In the genomic region with DNA sequence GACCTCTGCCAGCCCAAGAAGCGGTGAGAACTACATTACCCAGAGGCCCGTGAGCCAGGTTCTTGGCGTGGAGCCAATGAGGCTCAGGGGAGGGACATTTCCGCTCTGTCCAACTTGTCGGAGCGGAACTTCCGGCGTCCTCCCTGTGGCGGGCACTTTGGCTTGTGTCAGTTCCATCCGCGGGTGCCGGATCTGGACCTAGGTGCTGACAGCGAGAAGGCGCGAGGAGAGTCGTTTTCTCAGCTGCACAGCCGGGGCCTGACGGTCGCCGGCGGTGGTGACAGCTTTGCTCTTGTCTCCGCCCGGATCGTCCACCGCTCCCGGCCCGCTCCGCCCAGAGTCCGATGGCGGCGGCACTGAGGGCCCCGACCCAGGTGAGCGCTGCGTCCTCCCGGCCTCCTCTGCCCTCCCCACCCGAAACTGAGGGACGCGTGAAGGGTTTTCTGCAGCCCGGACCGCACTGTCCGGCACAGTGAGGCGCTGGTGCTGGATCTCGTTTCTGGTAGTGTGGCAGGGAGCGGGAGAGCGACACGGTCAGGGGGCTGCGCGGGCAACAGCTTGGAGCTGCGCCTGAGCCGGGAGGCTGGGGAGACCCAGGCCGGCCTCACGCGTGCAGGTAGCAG, we compare ENCODE assay signal across 1 cellular context.
TF ChIP-seq lines count a peak whose summit lies in the region.

A gene (plus strand): TSS at position 125 of the 623 bp plus-strand sequence. CDS start 4,461 bp downstream, outside the sequence.

TF ChIP-seq in HepG2, 621 proteins besides CTCF, POLR2A, EP300 and RAD21 (continued from another document and continues in another):
- TF ChIP-seq, protein P1, sequence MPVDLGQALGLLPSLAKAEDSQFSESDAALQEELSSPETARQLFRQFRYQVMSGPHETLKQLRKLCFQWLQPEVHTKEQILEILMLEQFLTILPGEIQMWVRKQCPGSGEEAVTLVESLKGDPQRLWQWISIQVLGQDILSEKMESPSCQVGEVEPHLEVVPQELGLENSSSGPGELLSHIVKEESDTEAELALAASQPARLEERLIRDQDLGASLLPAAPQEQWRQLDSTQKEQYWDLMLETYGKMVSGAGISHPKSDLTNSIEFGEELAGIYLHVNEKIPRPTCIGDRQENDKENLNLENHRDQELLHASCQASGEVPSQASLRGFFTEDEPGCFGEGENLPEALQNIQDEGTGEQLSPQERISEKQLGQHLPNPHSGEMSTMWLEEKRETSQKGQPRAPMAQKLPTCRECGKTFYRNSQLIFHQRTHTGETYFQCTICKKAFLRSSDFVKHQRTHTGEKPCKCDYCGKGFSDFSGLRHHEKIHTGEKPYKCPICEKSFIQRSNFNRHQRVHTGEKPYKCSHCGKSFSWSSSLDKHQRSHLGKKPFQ (CRISPR knock-in tag; IDR thresholded peaks at IDR 0.05; ENCODE audit: insufficient replicate concordance), result no peak
- TF ChIP-seq ZNF546 (CRISPR knock-in tag; conservative IDR thresholded peaks at IDR 0.05), result no peak
- no peak for TF ChIP-seq EHMT2 (IDR thresholded peaks at IDR 0.05; ENCODE audit: borderline replicate concordance, low read depth, low read length)
- no peak for TF ChIP-seq ZNF644 (CRISPR knock-in tag; IDR thresholded peaks at IDR 0.05; ENCODE audit: low read depth)
- TF ChIP-seq MLLT10 (CRISPR knock-in tag; IDR thresholded peaks at IDR 0.05), result no peak
- TF ChIP-seq HMGA1 (CRISPR knock-in tag; conservative IDR thresholded peaks at IDR 0.05), result no peak
- no peak for TF ChIP-seq ZNF558 (CRISPR knock-in tag; IDR thresholded peaks at IDR 0.05; ENCODE audit: borderline replicate concordance)
- TF ChIP-seq KDM4B (CRISPR knock-in tag; IDR thresholded peaks at IDR 0.05), result no peak
- TF ChIP-seq, protein P2, sequence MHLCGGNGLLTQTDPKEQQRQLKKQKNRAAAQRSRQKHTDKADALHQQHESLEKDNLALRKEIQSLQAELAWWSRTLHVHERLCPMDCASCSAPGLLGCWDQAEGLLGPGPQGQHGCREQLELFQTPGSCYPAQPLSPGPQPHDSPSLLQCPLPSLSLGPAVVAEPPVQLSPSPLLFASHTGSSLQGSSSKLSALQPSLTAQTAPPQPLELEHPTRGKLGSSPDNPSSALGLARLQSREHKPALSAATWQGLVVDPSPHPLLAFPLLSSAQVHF (CRISPR knock-in tag; IDR thresholded peaks at IDR 0.05), result no peak
- TF ChIP-seq ISX (CRISPR knock-in tag; conservative IDR thresholded peaks at IDR 0.05), result no peak
- no peak for TF ChIP-seq JARID2 (CRISPR knock-in tag; IDR thresholded peaks at IDR 0.05; ENCODE audit: insufficient replicate concordance)
- TF ChIP-seq, protein P3, sequence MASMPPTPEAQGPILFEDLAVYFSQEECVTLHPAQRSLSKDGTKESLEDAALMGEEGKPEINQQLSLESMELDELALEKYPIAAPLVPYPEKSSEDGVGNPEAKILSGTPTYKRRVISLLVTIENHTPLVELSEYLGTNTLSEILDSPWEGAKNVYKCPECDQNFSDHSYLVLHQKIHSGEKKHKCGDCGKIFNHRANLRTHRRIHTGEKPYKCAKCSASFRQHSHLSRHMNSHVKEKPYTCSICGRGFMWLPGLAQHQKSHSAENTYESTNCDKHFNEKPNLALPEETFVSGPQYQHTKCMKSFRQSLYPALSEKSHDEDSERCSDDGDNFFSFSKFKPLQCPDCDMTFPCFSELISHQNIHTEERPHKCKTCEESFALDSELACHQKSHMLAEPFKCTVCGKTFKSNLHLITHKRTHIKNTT (CRISPR knock-in tag; IDR thresholded peaks at IDR 0.05), result no peak
- TF ChIP-seq, protein P4, sequence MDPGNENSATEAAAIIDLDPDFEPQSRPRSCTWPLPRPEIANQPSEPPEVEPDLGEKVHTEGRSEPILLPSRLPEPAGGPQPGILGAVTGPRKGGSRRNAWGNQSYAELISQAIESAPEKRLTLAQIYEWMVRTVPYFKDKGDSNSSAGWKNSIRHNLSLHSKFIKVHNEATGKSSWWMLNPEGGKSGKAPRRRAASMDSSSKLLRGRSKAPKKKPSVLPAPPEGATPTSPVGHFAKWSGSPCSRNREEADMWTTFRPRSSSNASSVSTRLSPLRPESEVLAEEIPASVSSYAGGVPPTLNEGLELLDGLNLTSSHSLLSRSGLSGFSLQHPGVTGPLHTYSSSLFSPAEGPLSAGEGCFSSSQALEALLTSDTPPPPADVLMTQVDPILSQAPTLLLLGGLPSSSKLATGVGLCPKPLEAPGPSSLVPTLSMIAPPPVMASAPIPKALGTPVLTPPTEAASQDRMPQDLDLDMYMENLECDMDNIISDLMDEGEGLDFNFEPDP (CRISPR knock-in tag; conservative IDR thresholded peaks at IDR 0.05), result no peak
- TF ChIP-seq ZNF34 (CRISPR knock-in tag; IDR thresholded peaks at IDR 0.05; ENCODE audit: borderline replicate concordance), result no peak
- peak; percentile 63; the same call in 1 of the 2 replicates for TF ChIP-seq EEA1 (CRISPR knock-in tag; IDR thresholded peaks at IDR 0.05; ENCODE audit: borderline replicate concordance)
- no peak for TF ChIP-seq SKI (IDR thresholded peaks at IDR 0.05; ENCODE audit: partially characterized antibody)
- no peak for TF ChIP-seq FOSL1 (CRISPR knock-in tag; IDR thresholded peaks at IDR 0.05; ENCODE audit: borderline replicate concordance)
- TF ChIP-seq REPIN1 (CRISPR knock-in tag; IDR thresholded peaks at IDR 0.05; ENCODE audit: borderline replicate concordance, low read depth), result peak; percentile 64; the same call in 1 of the 2 replicates
- TF ChIP-seq SMYD3 (CRISPR knock-in tag; IDR thresholded peaks at IDR 0.05), result peak; percentile 54; the same call in 1 of the 2 replicates
- no peak; the same call in 1 of the 2 replicates for TF ChIP-seq GTF2F1 (IDR thresholded peaks at IDR 0.05; ENCODE audit: low read length)
- no peak for TF ChIP-seq ZNF124 (CRISPR knock-in tag; IDR thresholded peaks at IDR 0.05)
- peak; percentile 52; the same call in 1 of the 2 replicates for TF ChIP-seq POLR2AphosphoS5 (IDR thresholded peaks at IDR 0.05; ENCODE audit: low read depth, low read length)
- no peak for TF ChIP-seq ZNF607 (CRISPR knock-in tag; IDR thresholded peaks at IDR 0.05; ENCODE audit: borderline replicate concordance)
- TF ChIP-seq, protein P5, sequence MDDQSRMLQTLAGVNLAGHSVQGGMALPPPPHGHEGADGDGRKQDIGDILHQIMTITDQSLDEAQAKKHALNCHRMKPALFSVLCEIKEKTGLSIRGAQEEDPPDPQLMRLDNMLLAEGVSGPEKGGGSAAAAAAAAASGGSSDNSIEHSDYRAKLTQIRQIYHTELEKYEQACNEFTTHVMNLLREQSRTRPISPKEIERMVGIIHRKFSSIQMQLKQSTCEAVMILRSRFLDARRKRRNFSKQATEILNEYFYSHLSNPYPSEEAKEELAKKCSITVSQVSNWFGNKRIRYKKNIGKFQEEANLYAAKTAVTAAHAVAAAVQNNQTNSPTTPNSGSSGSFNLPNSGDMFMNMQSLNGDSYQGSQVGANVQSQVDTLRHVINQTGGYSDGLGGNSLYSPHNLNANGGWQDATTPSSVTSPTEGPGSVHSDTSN (CRISPR knock-in tag; IDR thresholded peaks at IDR 0.05; ENCODE audit: borderline replicate concordance), result no peak
- no peak for TF ChIP-seq TEAD3 (CRISPR knock-in tag; optimal IDR thresholded peaks at IDR 0.05; ENCODE audit: borderline replicate concordance)
- TF ChIP-seq SNRNP70 (IDR thresholded peaks at IDR 0.05; ENCODE audit: low read depth, low read length), result no peak
- TF ChIP-seq, protein P6, sequence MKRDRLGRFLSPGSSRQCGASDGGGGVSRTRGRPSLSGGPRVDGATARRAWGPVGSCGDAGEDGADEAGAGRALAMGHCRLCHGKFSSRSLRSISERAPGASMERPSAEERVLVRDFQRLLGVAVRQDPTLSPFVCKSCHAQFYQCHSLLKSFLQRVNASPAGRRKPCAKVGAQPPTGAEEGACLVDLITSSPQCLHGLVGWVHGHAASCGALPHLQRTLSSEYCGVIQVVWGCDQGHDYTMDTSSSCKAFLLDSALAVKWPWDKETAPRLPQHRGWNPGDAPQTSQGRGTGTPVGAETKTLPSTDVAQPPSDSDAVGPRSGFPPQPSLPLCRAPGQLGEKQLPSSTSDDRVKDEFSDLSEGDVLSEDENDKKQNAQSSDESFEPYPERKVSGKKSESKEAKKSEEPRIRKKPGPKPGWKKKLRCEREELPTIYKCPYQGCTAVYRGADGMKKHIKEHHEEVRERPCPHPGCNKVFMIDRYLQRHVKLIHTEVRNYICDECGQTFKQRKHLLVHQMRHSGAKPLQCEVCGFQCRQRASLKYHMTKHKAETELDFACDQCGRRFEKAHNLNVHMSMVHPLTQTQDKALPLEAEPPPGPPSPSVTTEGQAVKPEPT (CRISPR knock-in tag; IDR thresholded peaks at IDR 0.05; ENCODE audit: low read depth), result no peak
- TF ChIP-seq SIN3B (IDR thresholded peaks at IDR 0.05; ENCODE audit: low read length), result peak; percentile 88; the same call in 1 of the 2 replicates
- no peak for TF ChIP-seq ZBTB8A (CRISPR knock-in tag; IDR thresholded peaks at IDR 0.05; ENCODE audit: borderline replicate concordance, low read depth)
- peak; percentile 90 for TF ChIP-seq LCORL (IDR thresholded peaks at IDR 0.05)
- TF ChIP-seq LCORL (CRISPR knock-in tag; IDR thresholded peaks at IDR 0.05), result no peak
- TF ChIP-seq U2AF1 (optimal IDR thresholded peaks at IDR 0.05; ENCODE audit: low read depth, low read length), result no peak
- TF ChIP-seq XBP1 (CRISPR knock-in tag; IDR thresholded peaks at IDR 0.05), result no peak
- no peak for TF ChIP-seq STAG1 (CRISPR knock-in tag; IDR thresholded peaks at IDR 0.05)
- TF ChIP-seq, protein P7, sequence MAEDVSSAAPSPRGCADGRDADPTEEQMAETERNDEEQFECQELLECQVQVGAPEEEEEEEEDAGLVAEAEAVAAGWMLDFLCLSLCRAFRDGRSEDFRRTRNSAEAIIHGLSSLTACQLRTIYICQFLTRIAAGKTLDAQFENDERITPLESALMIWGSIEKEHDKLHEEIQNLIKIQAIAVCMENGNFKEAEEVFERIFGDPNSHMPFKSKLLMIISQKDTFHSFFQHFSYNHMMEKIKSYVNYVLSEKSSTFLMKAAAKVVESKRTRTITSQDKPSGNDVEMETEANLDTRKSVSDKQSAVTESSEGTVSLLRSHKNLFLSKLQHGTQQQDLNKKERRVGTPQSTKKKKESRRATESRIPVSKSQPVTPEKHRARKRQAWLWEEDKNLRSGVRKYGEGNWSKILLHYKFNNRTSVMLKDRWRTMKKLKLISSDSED (CRISPR knock-in tag; IDR thresholded peaks at IDR 0.05), result no peak
- TF ChIP-seq, protein P8, sequence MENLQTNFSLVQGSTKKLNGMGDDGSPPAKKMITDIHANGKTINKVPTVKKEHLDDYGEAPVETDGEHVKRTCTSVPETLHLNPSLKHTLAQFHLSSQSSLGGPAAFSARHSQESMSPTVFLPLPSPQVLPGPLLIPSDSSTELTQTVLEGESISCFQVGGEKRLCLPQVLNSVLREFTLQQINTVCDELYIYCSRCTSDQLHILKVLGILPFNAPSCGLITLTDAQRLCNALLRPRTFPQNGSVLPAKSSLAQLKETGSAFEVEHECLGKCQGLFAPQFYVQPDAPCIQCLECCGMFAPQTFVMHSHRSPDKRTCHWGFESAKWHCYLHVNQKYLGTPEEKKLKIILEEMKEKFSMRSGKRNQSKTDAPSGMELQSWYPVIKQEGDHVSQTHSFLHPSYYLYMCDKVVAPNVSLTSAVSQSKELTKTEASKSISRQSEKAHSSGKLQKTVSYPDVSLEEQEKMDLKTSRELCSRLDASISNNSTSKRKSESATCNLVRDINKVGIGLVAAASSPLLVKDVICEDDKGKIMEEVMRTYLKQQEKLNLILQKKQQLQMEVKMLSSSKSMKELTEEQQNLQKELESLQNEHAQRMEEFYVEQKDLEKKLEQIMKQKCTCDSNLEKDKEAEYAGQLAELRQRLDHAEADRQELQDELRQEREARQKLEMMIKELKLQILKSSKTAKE (CRISPR knock-in tag; IDR thresholded peaks at IDR 0.05; ENCODE audit: borderline replicate concordance), result no peak
- TF ChIP-seq ZSCAN30 (CRISPR knock-in tag; IDR thresholded peaks at IDR 0.05), result no peak
- TF ChIP-seq CHD2 (IDR thresholded peaks at IDR 0.05; ENCODE audit: low read depth, low read length), result no peak
- no peak for TF ChIP-seq EZH2 (conservative IDR thresholded peaks at IDR 0.05; ENCODE audit: low read depth, low read length)
- TF ChIP-seq, protein P9, sequence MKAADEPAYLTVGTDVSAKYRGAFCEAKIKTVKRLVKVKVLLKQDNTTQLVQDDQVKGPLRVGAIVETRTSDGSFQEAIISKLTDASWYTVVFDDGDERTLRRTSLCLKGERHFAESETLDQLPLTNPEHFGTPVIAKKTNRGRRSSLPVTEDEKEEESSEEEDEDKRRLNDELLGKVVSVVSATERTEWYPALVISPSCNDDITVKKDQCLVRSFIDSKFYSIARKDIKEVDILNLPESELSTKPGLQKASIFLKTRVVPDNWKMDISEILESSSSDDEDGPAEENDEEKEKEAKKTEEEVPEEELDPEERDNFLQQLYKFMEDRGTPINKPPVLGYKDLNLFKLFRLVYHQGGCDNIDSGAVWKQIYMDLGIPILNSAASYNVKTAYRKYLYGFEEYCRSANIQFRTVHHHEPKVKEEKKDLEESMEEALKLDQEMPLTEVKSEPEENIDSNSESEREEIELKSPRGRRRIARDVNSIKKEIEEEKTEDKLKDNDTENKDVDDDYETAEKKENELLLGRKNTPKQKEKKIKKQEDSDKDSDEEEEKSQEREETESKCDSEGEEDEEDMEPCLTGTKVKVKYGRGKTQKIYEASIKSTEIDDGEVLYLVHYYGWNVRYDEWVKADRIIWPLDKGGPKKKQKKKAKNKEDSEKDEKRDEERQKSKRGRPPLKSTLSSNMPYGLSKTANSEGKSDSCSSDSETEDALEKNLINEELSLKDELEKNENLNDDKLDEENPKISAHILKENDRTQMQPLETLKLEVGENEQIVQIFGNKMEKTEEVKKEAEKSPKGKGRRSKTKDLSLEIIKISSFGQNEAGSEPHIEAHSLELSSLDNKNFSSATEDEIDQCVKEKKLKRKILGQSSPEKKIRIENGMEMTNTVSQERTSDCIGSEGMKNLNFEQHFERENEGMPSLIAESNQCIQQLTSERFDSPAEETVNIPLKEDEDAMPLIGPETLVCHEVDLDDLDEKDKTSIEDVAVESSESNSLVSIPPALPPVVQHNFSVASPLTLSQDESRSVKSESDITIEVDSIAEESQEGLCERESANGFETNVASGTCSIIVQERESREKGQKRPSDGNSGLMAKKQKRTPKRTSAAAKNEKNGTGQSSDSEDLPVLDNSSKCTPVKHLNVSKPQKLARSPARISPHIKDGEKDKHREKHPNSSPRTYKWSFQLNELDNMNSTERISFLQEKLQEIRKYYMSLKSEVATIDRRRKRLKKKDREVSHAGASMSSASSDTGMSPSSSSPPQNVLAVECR (CRISPR knock-in tag; IDR thresholded peaks at IDR 0.05; ENCODE audit: borderline replicate concordance), result peak; percentile 100
- peak; percentile 78; the same call in 1 of the 2 replicates for TF ChIP-seq CENPT (CRISPR knock-in tag; IDR thresholded peaks at IDR 0.05; ENCODE audit: low read depth)
- TF ChIP-seq TCF12 (IDR thresholded peaks at IDR 0.05), result no peak
- TF ChIP-seq TCF12 (CRISPR knock-in tag; IDR thresholded peaks at IDR 0.05), result no peak
- TF ChIP-seq KLF6 (CRISPR knock-in tag; IDR thresholded peaks at IDR 0.05), result no peak
- TF ChIP-seq RELA (CRISPR knock-in tag; IDR thresholded peaks at IDR 0.05), result no peak
- TF ChIP-seq CCAR2 (optimal IDR thresholded peaks at IDR 0.05; ENCODE audit: low read depth, low read length), result no peak
- TF ChIP-seq ZNF749 (CRISPR knock-in tag; IDR thresholded peaks at IDR 0.05; ENCODE audit: borderline replicate concordance), result 0 out of 2 replicates have a peak, but pooled peaks have one; percentile 40
- TF ChIP-seq ZNF224 (CRISPR knock-in tag; IDR thresholded peaks at IDR 0.05), result no peak
- TF ChIP-seq SP1 (IDR thresholded peaks at IDR 0.05), result no peak
- no peak for TF ChIP-seq SP1 (CRISPR knock-in tag; IDR thresholded peaks at IDR 0.05)
- TF ChIP-seq THYN1 (CRISPR knock-in tag; IDR thresholded peaks at IDR 0.05; ENCODE audit: borderline replicate concordance, low read depth), result no peak
